16 cellular contexts compared by ENCODE assay signal in genomic region chr13:30697177-30697953, GRCh38. TPM values are rescaled to one million over a fixed set of nuclear protein-coding genes. Genes with fewer than 3 reads are reported as not detected.
DNase-seq lines count a peak whose midpoint lies in the region; ATAC-seq, FAIRE-seq and TF ChIP-seq lines count a peak whose summit lies in the region.
"Had no signal": no experiment of that assay in that cellular context is flagged by ENCODE, and none has a peak within 500 bp of the region (broad histone marks: within the 10 kb centered on the region; RNA-seq: fewer than 3 reads in every experiment).

No MANE protein-coding gene starts in this region.

- ATAC-seq in heart left ventricle (peak; percentile 43 to 68 (median 48)), pancreas (peak in 3 of 4 donors; percentile 12 to 48 (median 37))
- ATAC-seq: activated CD4-positive, alpha-beta T cell treated with anti-CD3 and anti-CD28 coated beads for 36 hours had no signal

- H3K36me3 ChIP-seq in BLaER1: no peaks in the 10 kb centered on the region
- no peaks in the 10 kb centered on the region for H3K36me3 ChIP-seq in SJCRH30
- H3K36me3 ChIP-seq in heart left ventricle: no peaks in the 10 kb centered on the region
- no peaks in the 10 kb centered on the region for H3K36me3 ChIP-seq in pancreas

- FAIRE-seq in pancreas (lab: Jason Lieb, UNC): no peak

- DNase-seq in SJCRH30 (peak in 1 of 2 experiments; percentile 28), heart left ventricle (no peak), pancreas (no peak), NCI-H1105 (lab: John Stamatoyannopoulos, UW) (no peak), NCI-H128 (lab: John Stamatoyannopoulos, UW; ENCODE audit: unreplicated experiment) (no peak), inferior parietal cortex (ENCODE audit: extremely low spot score) (no peak)
- DNase-seq in stimulated activated naive CD4-positive, alpha-beta T cell treated with Interleukin-2 at 50 U/mL for 16 hours (lab: John Stamatoyannopoulos, UW): no peak
- DNase-seq: activated CD4-positive, alpha-beta T cell treated with anti-CD3 and anti-CD28 coated beads for 36 hours; central memory CD4-positive, alpha-beta T cell; NCI-H187; NCI-H82; stimulated activated CD8-positive, alpha-beta memory T cell treated with anti-CD3 and anti-CD28 coated beads, Interleukin-4, amount 100 ng/mL, for 48 hours had no signal

- H3K27me3 ChIP-seq in BLaER1 (no peaks in the 10 kb centered on the region), SJCRH30 (no peaks in the 10 kb centered on the region), heart left ventricle (no peaks in the 10 kb centered on the region), pancreas (no peaks in the 10 kb centered on the region)

- TF ChIP-seq CTCF in heart left ventricle (IDR thresholded peaks at IDR 0.05) (no peak), pancreas (IDR thresholded peaks at IDR 0.05) (no peak)

- no peak overlapping the region for H3K27ac ChIP-seq in BLaER1
- peak overlapping the region; percentile 15; the same call in 1 of the 2 replicates for H3K27ac ChIP-seq in SJCRH30
- H3K27ac ChIP-seq in heart left ventricle: peak overlapping the region in 2 of 12 donors; percentile 5 to 39
- H3K27ac ChIP-seq in pancreas: no peak overlapping the region

- H3K9me3 ChIP-seq in BLaER1 (no peaks in the 10 kb centered on the region), SJCRH30 (replicated peaks) (no peaks in the 10 kb centered on the region), heart left ventricle (no peaks in the 10 kb centered on the region), pancreas (no peaks in the 10 kb centered on the region)

- WGBS in heart left ventricle, 4 donors: 50 to 65% (median 57%) methylated on average over 8 of the region's 8 CpGs
- 66 to 72% methylated on average over 8 of the region's 8 CpGs for WGBS in pancreas, 2 donors

- no peak for TF ChIP-seq POLR2A in heart left ventricle (IDR thresholded peaks at IDR 0.05)

- no peak overlapping the region for H3K9ac ChIP-seq in BLaER1

- H3K4me3 ChIP-seq in BLaER1 (no peak overlapping the region), SJCRH30 (peak overlapping the region; percentile 36), heart left ventricle (peak overlapping the region in 2 of 12 donors; percentile 8 to 31), pancreas (no peak overlapping the region)

- H3K4me1 ChIP-seq in BLaER1: peaks cover 23% of the 10 kb centered on the region
- peaks cover 21% of the 10 kb centered on the region for H3K4me1 ChIP-seq in SJCRH30
- peaks cover 0 to 32% (median 8%) of the 10 kb centered on the region in 12 donors for H3K4me1 ChIP-seq in heart left ventricle
- no peaks in the 10 kb centered on the region for H3K4me1 ChIP-seq in pancreas

- H3K4me2 ChIP-seq in BLaER1: peak overlapping the region; percentile 60

- H4K20me1 ChIP-seq in BLaER1: no peaks in the 10 kb centered on the region

- intact Hi-C loops in heart left ventricle (cut with DNase I) (no loop called here), pancreas (cut with DNase I) (no loop called here)

RNA-seq across cellular contexts. Expression of gene ALOX5AP, which starts 38.0 kb away (rescaled TPM):
- total RNA-seq in SJCRH30 (2014; rRNA removed; shearing (Covaris generic)): 0.73 and 0.76 TPM in 2 replicates
- total RNA-seq in heart left ventricle (10 to 100 TPM in 4 of 9 donors, 1 to 10 TPM in 5; 2.4 to 24.3 (median 8.8) TPM), pancreas (10 to 100 TPM in 2 of 6 donors, 1 to 10 TPM in 4; 1.3 to 33.2 (median 6.0) TPM)
- polyA plus RNA-seq in heart left ventricle (10 to 100 TPM in 1 of 2 donors, under 1 TPM in 1; 0.88 to 15.1 TPM), pancreas (1 to 10 TPM; 1.4 to 3.6 TPM)
- total RNA-seq: G401, neural crest cell, SK-MEL-5 had no signal
